In genomic region chr2:173830169-173830568, GRCh38 we compare ENCODE assay signal across 29 cellular contexts.
A peak's percentile ranks its signal among the peaks of the same experiment; 100 is the strongest.
DNase-seq lines count a peak whose midpoint lies in the region; ATAC-seq and TF ChIP-seq lines count a peak whose summit lies in the region.
"Had no signal": no experiment of that assay in that cellular context is flagged by ENCODE, and none has a peak within 500 bp of the region (broad histone marks: within the 10 kb centered on the region; RNA-seq: fewer than 3 reads in every experiment).

No MANE protein-coding gene starts in this region.

- peaks cover 3% of the 10 kb centered on the region for H3K4me1 ChIP-seq in body of pancreas
- no peaks in the 10 kb centered on the region for H3K4me1 ChIP-seq in gastrocnemius medialis
- H3K4me1 ChIP-seq: pancreas, SJSA1 had no signal

- ATAC-seq in body of pancreas (peak; percentile 36), left ventricle myocardium superior (peak; percentile 67), gastrocnemius medialis (peak; percentile 47 to 54), GM19397 (IDR thresholded peaks at IDR 0.05; ENCODE audit: unreplicated experiment) (no peak), GM21825 (IDR thresholded peaks at IDR 0.05; ENCODE audit: unreplicated experiment) (no peak)
- ATAC-seq: activated CD8-positive, alpha-beta memory T cell treated with anti-CD3 and anti-CD28 coated beads, Interleukin-2, amount 10 ng/mL, durations not matched to agents 7 days and 5 days; GM12878; natural killer cell; WTC11 had no signal

- 79 to 82% methylated on average over 4 of the region's 4 CpGs for WGBS in body of pancreas, 2 donors

- no peaks in the 10 kb centered on the region for H3K9me3 ChIP-seq in body of pancreas
- H3K9me3 ChIP-seq in gastrocnemius medialis, result no peaks in the 10 kb centered on the region
- H3K9me3 ChIP-seq: pancreas, SJSA1 had no signal

- no peaks in the 10 kb centered on the region for H3K27me3 Mint-ChIP-seq in mesothelial cell of epicardium (ENCODE audit: low read depth)

- H3K4me3 Mint-ChIP-seq in mesothelial cell of epicardium, result no peak overlapping the region
- H3K4me3 Mint-ChIP-seq: activated CD8-positive, alpha-beta memory T cell treated with anti-CD3 and anti-CD28 coated beads, Interleukin-2, amount 10 ng/mL, durations not matched to agents 7 days and 5 days; natural killer cell; type B pancreatic cell; WTC11 had no signal

- no peaks in the 10 kb centered on the region for H3K36me3 Mint-ChIP-seq in mesothelial cell of epicardium
- H3K36me3 Mint-ChIP-seq: activated CD8-positive, alpha-beta memory T cell treated with anti-CD3 and anti-CD28 coated beads, Interleukin-2, amount 10 ng/mL, durations not matched to agents 7 days and 5 days; natural killer cell; type B pancreatic cell had no signal

- DNase-seq in GM03348 (ENCODE audit: low spot score), result peak; percentile 18
- no peak for DNase-seq in body of pancreas
- no peak for DNase-seq in left ventricle myocardium superior
- no peak for DNase-seq in gastrocnemius medialis
- no peak for DNase-seq in mesothelial cell of epicardium (ENCODE audit: low spot score in 2 of 2, unreplicated experiment in 2 of 2)
- no peak for DNase-seq in nucleus accumbens (lab: John Stamatoyannopoulos, UW)
- DNase-seq: activated CD8-positive, alpha-beta memory T cell treated with anti-CD3 and anti-CD28 coated beads, Interleukin-2, amount 10 ng/mL, durations not matched to agents 7 days and 5 days; activated naive CD4-positive, alpha-beta T cell; activated T-cell treated with anti-CD3 and anti-CD28 coated beads, Interleukin-2, amount 50 U/mL, for 48 hours; brain microvascular endothelial cell; Calu3; hippocampal formation; KBM-7; MM.1S; natural killer cell; NCI-H1436 treated with DMSO at 0.1 percent for 48 hours; NCI-H2107; NCI-H446; NCI-H774; pancreas; stimulated activated CD4-positive, alpha-beta T cell treated with anti-CD3 and anti-CD28 coated beads, Interleukin-12 subunit alpha, Interleukin-12 subunit beta, amount 100 ng/mL, for 4 hours; stimulated activated CD4-positive, alpha-beta T cell treated with anti-CD3 and anti-CD28 coated beads, Interleukin-4, amount 100 ng/mL, for 1 hour; substantia nigra had no signal

- in situ Hi-C loops in gastrocnemius medialis (cut with MboI; ENCODE audit: low sequenced_read_pairs in 4 of 4), result no loop called here

- peaks cover 29% of the 10 kb centered on the region for H3K4me1 Mint-ChIP-seq in mesothelial cell of epicardium
- H3K4me1 Mint-ChIP-seq: activated CD8-positive, alpha-beta memory T cell treated with anti-CD3 and anti-CD28 coated beads, Interleukin-2, amount 10 ng/mL, durations not matched to agents 7 days and 5 days; natural killer cell had no signal

- H3K27me3 ChIP-seq in body of pancreas, result no peaks in the 10 kb centered on the region
- H3K27me3 ChIP-seq in gastrocnemius medialis, result no peaks in the 10 kb centered on the region
- H3K27me3 ChIP-seq: brain microvascular endothelial cell, pancreas had no signal

- H3K9me3 Mint-ChIP-seq in mesothelial cell of epicardium, result peaks cover 4% of the 10 kb centered on the region
- H3K9me3 Mint-ChIP-seq: natural killer cell, type B pancreatic cell had no signal

- no peak for TF ChIP-seq POLR2A in body of pancreas (IDR thresholded peaks at IDR 0.05)
- no peak for TF ChIP-seq POLR2A in gastrocnemius medialis (IDR thresholded peaks at IDR 0.05)

- no peak overlapping the region for H3K4me3 ChIP-seq in body of pancreas
- no peak overlapping the region for H3K4me3 ChIP-seq in gastrocnemius medialis
- H3K4me3 ChIP-seq: GM12878, pancreas, SJSA1 had no signal

- intact Hi-C loops in body of pancreas (cut with DNase I) (no loop called here), left ventricle myocardium superior (cut with micrococcal nuclease) (no loop called here), gastrocnemius medialis (cut with DNase I; ENCODE audit: low total_unique reads) (no loop called here)

- H3K27ac ChIP-seq in body of pancreas, result no peak overlapping the region
- H3K27ac ChIP-seq in gastrocnemius medialis, result no peak overlapping the region
- H3K27ac ChIP-seq: brain microvascular endothelial cell, pancreas, SJSA1 had no signal

- TF ChIP-seq CTCF in body of pancreas (IDR thresholded peaks at IDR 0.05), result no peak
- TF ChIP-seq CTCF in gastrocnemius medialis (IDR thresholded peaks at IDR 0.05 in 4 of 5, conservative IDR thresholded peaks at IDR 0.05 in 1 of 5), result no peak
- no peak for TF ChIP-seq CTCF in mesothelial cell of epicardium (IDR thresholded peaks at IDR 0.05; ENCODE audit: unreplicated experiment)

- H3K27ac Mint-ChIP-seq in mesothelial cell of epicardium, result no peak overlapping the region
- H3K27ac Mint-ChIP-seq: activated CD8-positive, alpha-beta memory T cell treated with anti-CD3 and anti-CD28 coated beads, Interleukin-2, amount 10 ng/mL, durations not matched to agents 7 days and 5 days; natural killer cell; type B pancreatic cell; WTC11 had no signal

- H3K36me3 ChIP-seq in body of pancreas (replicated peaks in 1 of 2; ENCODE audit: insufficient read depth in 1 of 2, low read depth in 2 of 2) (no peaks in the 10 kb centered on the region), gastrocnemius medialis (no peaks in the 10 kb centered on the region)
- H3K36me3 ChIP-seq: brain microvascular endothelial cell, pancreas, SJSA1 had no signal

Comparison
In these comparisons a context has a peak if more than half of its experiments do, and no peak if none do; other contexts are left out.
1. ATAC-seq: peak in body of pancreas (single experiment), left ventricle myocardium superior (single experiment) and gastrocnemius medialis (2 of 2); none in GM19397 (single experiment) and GM21825 (single experiment).